Comparison of ENCODE assay signal across 10 cellular contexts in the genomic region with DNA sequence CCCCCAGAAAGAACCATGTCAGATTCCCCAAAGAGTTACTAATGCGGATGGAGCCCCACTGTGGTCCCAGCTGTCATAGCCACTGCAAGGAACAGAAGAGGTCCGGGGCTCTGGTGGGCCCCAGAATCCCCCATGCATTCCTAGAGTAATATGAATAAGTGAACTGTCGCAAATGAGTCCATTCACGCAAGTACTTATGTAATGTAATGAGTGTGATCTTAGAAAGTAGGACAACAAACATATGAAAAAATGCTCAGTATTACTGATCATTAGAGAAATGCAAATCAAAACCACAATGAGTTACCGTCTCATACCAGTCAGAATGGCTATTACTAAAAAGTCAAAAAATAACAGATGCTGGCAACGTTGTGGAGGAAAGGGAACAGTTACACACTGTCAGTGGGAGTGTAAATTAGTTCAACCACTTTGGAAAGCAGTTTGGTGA.
DNase-seq lines count a peak whose midpoint lies in the region; ATAC-seq and TF ChIP-seq lines count a peak whose summit lies in the region.
"Had no signal": no experiment of that assay in that cellular context is flagged by ENCODE, and none has a peak within 500 bp of the region (broad histone marks: within the 10 kb centered on the region; RNA-seq: fewer than 3 reads in every experiment).

No MANE protein-coding gene starts in this region.

- H3K27ac ChIP-seq in hepatocyte (no peak overlapping the region), vagina (no peak overlapping the region), left ventricle myocardium inferior (replicated peaks) (no peak overlapping the region)
- H3K27ac ChIP-seq: PC-9, spleen had no signal

- no peak overlapping the region for H2AFZ ChIP-seq in hepatocyte
- H2AFZ ChIP-seq: PC-9 had no signal

- POLR2A ChIA-PET in GM10248 (lab: Yijun Ruan, JAX): interaction anchor here (1.0 kb wide), 1 partner anchor 18 kb away, joined by 3 read pairs; no protein-coding TSS in a partner anchor

- H3K27me3 ChIP-seq in hepatocyte: no peaks in the 10 kb centered on the region
- H3K27me3 ChIP-seq in vagina: no peaks in the 10 kb centered on the region
- peaks cover 14% of the 10 kb centered on the region for H3K27me3 ChIP-seq in left ventricle myocardium inferior (ENCODE audit: low read depth)
- H3K27me3 ChIP-seq: spleen had no signal

- WGBS in hepatocyte (ENCODE audit: low lambda C conversion rate, missing lambda C conversion rate): 91% methylated on average over 6 of the region's 6 CpGs

- CTCF ChIA-PET in GM10248 (lab: Yijun Ruan, JAX): interaction anchor here (0.7 to 2.3 kb wide), 8 partner anchors 12 to 151 kb away, joined by 3 to 8 read pairs (median 6); no protein-coding TSS in a partner anchor

- H3K4me3 ChIP-seq in hepatocyte (no peak overlapping the region), vagina (no peak overlapping the region), left ventricle myocardium inferior (no peak overlapping the region)
- H3K4me3 ChIP-seq: PC-9, spleen had no signal

- TF ChIP-seq POLR2A in vagina (IDR thresholded peaks at IDR 0.05): no peak

- peak; percentile 24 for TF ChIP-seq CTCF in GM10248 (IDR thresholded peaks at IDR 0.05; ENCODE audit: control extremely low read depth, extremely low read depth, low read depth, missing control alignments)
- TF ChIP-seq CTCF in hepatocyte (IDR thresholded peaks at IDR 0.05; ENCODE audit: poor library complexity): no peak
- no peak for TF ChIP-seq CTCF in vagina (IDR thresholded peaks at IDR 0.05)
- TF ChIP-seq CTCF in left ventricle myocardium inferior (IDR thresholded peaks at IDR 0.05; ENCODE audit: borderline replicate concordance): no peak

- intact Hi-C loops in vagina (cut with DNase I) (no loop called here), left ventricle myocardium inferior (cut with micrococcal nuclease) (no loop called here)

- peak; percentile 70 for ATAC-seq in GM18873 (IDR thresholded peaks at IDR 0.05; ENCODE audit: low FRiP score, unreplicated experiment)
- peak; percentile 92 for ATAC-seq in HG02610 (IDR thresholded peaks at IDR 0.05; ENCODE audit: unreplicated experiment)
- ATAC-seq in HG03469 (IDR thresholded peaks at IDR 0.05; ENCODE audit: unreplicated experiment): peak; percentile 69

- no peaks in the 10 kb centered on the region for H3K9me3 ChIP-seq in hepatocyte (ENCODE audit: low read depth)
- H3K9me3 ChIP-seq in vagina: no peaks in the 10 kb centered on the region
- H3K9me3 ChIP-seq in left ventricle myocardium inferior (replicated peaks): peaks cover 6% of the 10 kb centered on the region
- H3K9me3 ChIP-seq: spleen had no signal

- DNase-seq in GM10248 (ENCODE audit: extremely low spot score): peak; percentile 37
- no peak for DNase-seq in hepatocyte (ENCODE audit: low spot score)
- no peak for DNase-seq in NCI-H524 (lab: John Stamatoyannopoulos, UW)
- DNase-seq in vagina (ENCODE audit: extremely low spot score in 2 of 2): no peak
- DNase-seq in left ventricle myocardium inferior: no peak
- DNase-seq: PC-9, spleen had no signal

- no peaks in the 10 kb centered on the region for H3K79me2 ChIP-seq in hepatocyte

- no peaks in the 10 kb centered on the region for H4K20me1 ChIP-seq in hepatocyte (ENCODE audit: insufficient read depth, poor library complexity, severe bottlenecking)

- no peaks in the 10 kb centered on the region for H3K9me2 ChIP-seq in hepatocyte (replicated peaks; ENCODE audit: insufficient read depth)

- H3K4me2 ChIP-seq in hepatocyte: no peak overlapping the region
- H3K4me2 ChIP-seq: PC-9 had no signal

- H3K36me3 ChIP-seq in hepatocyte (replicated peaks; ENCODE audit: insufficient read depth, low read depth): no peaks in the 10 kb centered on the region
- H3K36me3 ChIP-seq in vagina: no peaks in the 10 kb centered on the region
- no peaks in the 10 kb centered on the region for H3K36me3 ChIP-seq in left ventricle myocardium inferior
- H3K36me3 ChIP-seq: spleen had no signal

- H3K4me1 ChIP-seq in hepatocyte (ENCODE audit: insufficient read depth) (peaks cover 30% of the 10 kb centered on the region), vagina (no peaks in the 10 kb centered on the region), left ventricle myocardium inferior (peaks cover 2% of the 10 kb centered on the region)
- H3K4me1 ChIP-seq: spleen had no signal
